Comparison of ENCODE assay signal across 1 cellular context in genomic region chr5:171387255-171387969, GRCh38.
TF ChIP-seq lines count a peak whose summit lies in the region.

NPM1 (plus strand) TSS chr5:171387849; CDS start chr5:171387949, 100 bp downstream.

TF ChIP-seq in HEK293, 187 proteins besides CTCF, POLR2A, EP300 and RAD21 (continued from another document and continues in another):
- TF ChIP-seq ZSCAN18 (tag by site-specific recombination; IDR thresholded peaks at IDR 0.05) = no peak
- peak; percentile 99 for TF ChIP-seq ZNF394 (tag by site-specific recombination; IDR thresholded peaks at IDR 0.05; ENCODE audit: borderline replicate concordance)
- TF ChIP-seq ZNF76 (tag by site-specific recombination; IDR thresholded peaks at IDR 0.05; ENCODE audit: borderline replicate concordance, low read depth) = peak; percentile 33; the same call in 1 of the 2 replicates
- TF ChIP-seq ZNF211 (tag by site-specific recombination; IDR thresholded peaks at IDR 0.05; ENCODE audit: low read depth) = no peak
- no peak for TF ChIP-seq BCL6B (tag by site-specific recombination; IDR thresholded peaks at IDR 0.05)
- no peak for TF ChIP-seq ZNF146 (tag by site-specific recombination; IDR thresholded peaks at IDR 0.05)
- no peak for TF ChIP-seq ZNF654 (tag by site-specific recombination; IDR thresholded peaks at IDR 0.05; ENCODE audit: low read depth)
- TF ChIP-seq ZNF629 (tag by site-specific recombination; IDR thresholded peaks at IDR 0.05) = peak; percentile 70
- peak; percentile 60 for TF ChIP-seq KLF17 (tag by site-specific recombination; IDR thresholded peaks at IDR 0.05)
- TF ChIP-seq ZNF274 (IDR thresholded peaks at IDR 0.05; ENCODE audit: low read length) = no peak
- TF ChIP-seq ZNF274 (tag by site-specific recombination; IDR thresholded peaks at IDR 0.05; ENCODE audit: borderline replicate concordance) = no peak
- peak; percentile 97 for TF ChIP-seq SP2 (tag by site-specific recombination; IDR thresholded peaks at IDR 0.05)
- TF ChIP-seq ZBTB11 (tag by site-specific recombination; conservative IDR thresholded peaks at IDR 0.05; ENCODE audit: low read depth) = no peak
- TF ChIP-seq ZNF366 (tag by site-specific recombination; conservative IDR thresholded peaks at IDR 0.05) = peak; percentile 87; the same call in 1 of the 2 replicates
- TF ChIP-seq SP7 (tag by site-specific recombination; IDR thresholded peaks at IDR 0.05) = peak; percentile 80
- TF ChIP-seq ZNF747 (tag by site-specific recombination; IDR thresholded peaks at IDR 0.05) = no peak
- no peak; the same call in 1 of the 2 replicates for TF ChIP-seq KLF10 (tag by site-specific recombination; IDR thresholded peaks at IDR 0.05)
- no peak for TF ChIP-seq PRDM6 (tag by site-specific recombination; IDR thresholded peaks at IDR 0.05)
- 0 out of 2 replicates have a peak, but pooled peaks have one; percentile 40 for TF ChIP-seq KLF1 (tag by site-specific recombination; IDR thresholded peaks at IDR 0.05)
- no peak for TF ChIP-seq ZNF530 (tag by site-specific recombination; IDR thresholded peaks at IDR 0.05; ENCODE audit: low read depth)
- no peak for TF ChIP-seq PBX3 (CRISPR knock-in tag; IDR thresholded peaks at IDR 0.05)
- TF ChIP-seq ZNF670 (tag by site-specific recombination; IDR thresholded peaks at IDR 0.05; ENCODE audit: low read depth) = no peak
- TF ChIP-seq ZNF791 (tag by site-specific recombination; IDR thresholded peaks at IDR 0.05) = no peak
- peak; percentile 72; the same call in 1 of the 2 replicates for TF ChIP-seq ZNF580 (tag by site-specific recombination; IDR thresholded peaks at IDR 0.05)
- TF ChIP-seq INSM2 (tag by site-specific recombination; IDR thresholded peaks at IDR 0.05) = no peak; the same call in 1 of the 2 replicates
- peak; percentile 100 for TF ChIP-seq ZBTB26 (tag by site-specific recombination; optimal IDR thresholded peaks at IDR 0.05)
- TF ChIP-seq REST (tag by site-specific recombination; IDR thresholded peaks at IDR 0.05) = no peak
- TF ChIP-seq ZBTB17 (tag by site-specific recombination; IDR thresholded peaks at IDR 0.05) = peak; percentile 80
- no peak for TF ChIP-seq ZNF239 (tag by site-specific recombination; IDR thresholded peaks at IDR 0.05)
- no peak for TF ChIP-seq ZNF571 (tag by site-specific recombination; IDR thresholded peaks at IDR 0.05)
- peak; percentile 8; the same call in 1 of the 2 replicates for TF ChIP-seq IKZF3 (tag by site-specific recombination; IDR thresholded peaks at IDR 0.05)
- no peak for TF ChIP-seq ZNF521 (tag by site-specific recombination; IDR thresholded peaks at IDR 0.05)
- no peak for TF ChIP-seq ZNF510 (tag by site-specific recombination; IDR thresholded peaks at IDR 0.05; ENCODE audit: insufficient replicate concordance)
- no peak for TF ChIP-seq ZNF48 (tag by site-specific recombination; IDR thresholded peaks at IDR 0.05)
- no peak for TF ChIP-seq AEBP2 (tag by site-specific recombination; IDR thresholded peaks at IDR 0.05; ENCODE audit: borderline replicate concordance)
- no peak for TF ChIP-seq ZNF140 (tag by site-specific recombination; IDR thresholded peaks at IDR 0.05)
- no peak for TF ChIP-seq GLI4 (tag by site-specific recombination; IDR thresholded peaks at IDR 0.05)
- TF ChIP-seq ZNF548 (tag by site-specific recombination; IDR thresholded peaks at IDR 0.05) = no peak
- peak; percentile 79; the same call in 1 of the 2 replicates for TF ChIP-seq ZFHX2 (tag by site-specific recombination; conservative IDR thresholded peaks at IDR 0.05)
- no peak for TF ChIP-seq ZNF677 (tag by site-specific recombination; IDR thresholded peaks at IDR 0.05)
- peak; percentile 38; the same call in 1 of the 2 replicates for TF ChIP-seq ZNF610 (tag by site-specific recombination; IDR thresholded peaks at IDR 0.05; ENCODE audit: borderline replicate concordance)
- TF ChIP-seq ZNF658 (tag by site-specific recombination; IDR thresholded peaks at IDR 0.05) = no peak
- TF ChIP-seq ZBTB48 (tag by site-specific recombination; IDR thresholded peaks at IDR 0.05) = no peak
